In genomic region chr17:16406742-16407674, GRCh38 we compare ENCODE assay signal across 8 cellular contexts. TPM values are rescaled to one million over a fixed set of nuclear protein-coding genes. Genes with fewer than 3 reads are reported as not detected.
A peak's percentile ranks its signal among the peaks of the same experiment; 100 is the strongest.
DNase-seq lines count a peak whose midpoint lies in the region; ATAC-seq, FAIRE-seq and TF ChIP-seq lines count a peak whose summit lies in the region.

No MANE protein-coding gene starts in this region.

- peaks cover 3% of the 10 kb centered on the region for H3K4me1 Mint-ChIP-seq in astrocyte (ENCODE audit: low read depth, unreplicated experiment)
- peaks cover 24% of the 10 kb centered on the region for H3K4me1 Mint-ChIP-seq in stimulated activated memory B cell treated with anti-CD40 and anti-IgM and Interleukin-4, amounts not matched to agents 10 μg/mL and 1 μg/mL and 100 μg/mL, for 72 hours

- H3K9ac ChIP-seq in HUES6 (ENCODE audit: low read length) (peak overlapping the region; percentile 65), astrocyte (ENCODE audit: low read length) (peak overlapping the region; percentile 75)

- H3K4me1 ChIP-seq in HUES6 (ENCODE audit: control insufficient read depth, insufficient read depth, low read length): peaks cover 5% of the 10 kb centered on the region
- peaks cover 5% of the 10 kb centered on the region for H3K4me1 ChIP-seq in astrocyte (ENCODE audit: insufficient read depth, low read length)

- no peak overlapping the region for H3K27ac Mint-ChIP-seq in astrocyte (ENCODE audit: unreplicated experiment)
- no peak overlapping the region for H3K27ac Mint-ChIP-seq in stimulated activated memory B cell treated with anti-CD40 and anti-IgM and Interleukin-4, amounts not matched to agents 10 μg/mL and 1 μg/mL and 100 μg/mL, for 72 hours

- DNase-seq in CD1c-positive myeloid dendritic cell (ENCODE audit: extremely low spot score): peak; percentile 64
- peak; percentile 29 for DNase-seq in astrocyte (ENCODE audit: low read depth)
- DNase-seq in iPS-NIHi11 (ENCODE audit: low spot score): peak; percentile 86
- no peak for DNase-seq in H54 (ENCODE audit: insufficient read length, low spot score)
- no peak for DNase-seq in MG63
- DNase-seq in HT-29 (ENCODE audit: low spot score): no peak

- H4K20me1 ChIP-seq in astrocyte (ENCODE audit: insufficient read depth, low read length): no peaks in the 10 kb centered on the region

- H3K36me3 Mint-ChIP-seq in astrocyte (ENCODE audit: low read depth, unreplicated experiment): peaks cover 2% of the 10 kb centered on the region
- H3K36me3 Mint-ChIP-seq in stimulated activated memory B cell treated with anti-CD40 and anti-IgM and Interleukin-4, amounts not matched to agents 10 μg/mL and 1 μg/mL and 100 μg/mL, for 72 hours: no peaks in the 10 kb centered on the region

- ATAC-seq in stimulated activated memory B cell treated with anti-CD40 and anti-IgM and Interleukin-4, amounts not matched to agents 10 μg/mL and 1 μg/mL and 100 μg/mL, for 72 hours: no peak

- H3K27me3 Mint-ChIP-seq in astrocyte (ENCODE audit: low read depth, unreplicated experiment): no peaks in the 10 kb centered on the region
- peaks cover 31% of the 10 kb centered on the region for H3K27me3 Mint-ChIP-seq in stimulated activated memory B cell treated with anti-CD40 and anti-IgM and Interleukin-4, amounts not matched to agents 10 μg/mL and 1 μg/mL and 100 μg/mL, for 72 hours

- FAIRE-seq in astrocyte (lab: Jason Lieb, UNC) (no peak), H54 (lab: Jason Lieb, UNC) (no peak)

- H3K4me3 ChIP-seq in HUES6 (ENCODE audit: low read depth, low read length): peak overlapping the region; percentile 67
- H3K4me3 ChIP-seq in astrocyte (ENCODE audit: insufficient read depth, low read depth, low read length): peak overlapping the region; percentile 71
- H3K4me3 ChIP-seq in MG63: no peak overlapping the region

- H3K36me3 ChIP-seq in HUES6 (ENCODE audit: control insufficient read depth, insufficient read depth, low read length) (no peaks in the 10 kb centered on the region), astrocyte (ENCODE audit: insufficient read depth, low read length) (no peaks in the 10 kb centered on the region), MG63 (no peaks in the 10 kb centered on the region)

- H3K27ac ChIP-seq in HUES6 (ENCODE audit: low read depth, low read length) (0 out of 2 replicates have a peak overlapping the region, but pooled peaks have one; percentile 17), astrocyte (ENCODE audit: low read depth, low read length) (no peak overlapping the region)

- H3K27me3 ChIP-seq in HUES6 (ENCODE audit: control insufficient read depth, insufficient read depth, low read length) (no peaks in the 10 kb centered on the region), astrocyte (ENCODE audit: insufficient read depth, low read length) (no peaks in the 10 kb centered on the region), MG63 (no peaks in the 10 kb centered on the region)

- TF ChIP-seq CTCF in astrocyte (IDR thresholded peaks at IDR 0.05; ENCODE audit: insufficient read depth, low read depth, low read length): no peak

- peak overlapping the region; percentile 99 for H3K4me2 ChIP-seq in astrocyte (ENCODE audit: low read length)

- no peaks in the 10 kb centered on the region for H3K9me3 ChIP-seq in HUES6 (ENCODE audit: control insufficient read depth, insufficient read depth, low read depth, low read length)
- no peaks in the 10 kb centered on the region for H3K9me3 ChIP-seq in astrocyte (ENCODE audit: insufficient read depth, low read depth, low read length)
- H3K9me3 ChIP-seq in MG63: no peaks in the 10 kb centered on the region

- peak overlapping the region; percentile 99 for H2AFZ ChIP-seq in astrocyte (ENCODE audit: low read depth, low read length)

- H3K4me3 Mint-ChIP-seq in astrocyte (ENCODE audit: unreplicated experiment): peak overlapping the region; percentile 67
- H3K4me3 Mint-ChIP-seq in stimulated activated memory B cell treated with anti-CD40 and anti-IgM and Interleukin-4, amounts not matched to agents 10 μg/mL and 1 μg/mL and 100 μg/mL, for 72 hours: peak overlapping the region; percentile 75

- no peaks in the 10 kb centered on the region for H3K9me3 Mint-ChIP-seq in astrocyte (ENCODE audit: unreplicated experiment)
- H3K9me3 Mint-ChIP-seq in stimulated activated memory B cell treated with anti-CD40 and anti-IgM and Interleukin-4, amounts not matched to agents 10 μg/mL and 1 μg/mL and 100 μg/mL, for 72 hours: no peaks in the 10 kb centered on the region

- no peak for TF ChIP-seq POLR2A in H54 (IDR thresholded peaks at IDR 0.05; ENCODE audit: low read depth, low read length)

- H3K79me2 ChIP-seq in astrocyte (ENCODE audit: insufficient read depth, low read length): no peaks in the 10 kb centered on the region

RNA-seq across cellular contexts. Expression of gene TRPV2, which starts 8.4 kb away (rescaled TPM):
- total RNA-seq in astrocyte: 0.50 and 0.86 TPM in 2 replicates
- total RNA-seq in MG63 (2014; rRNA removed; shearing (Covaris generic); ENCODE audit: low replicate concordance): 0.05 and 0.30 TPM in 2 replicates
- not detected in 2 replicates for total RNA-seq in HT-29 (2014; rRNA removed; shearing (Covaris generic))

RNA-seq across cellular contexts. Expression of gene UBB, which starts 26.1 kb away (rescaled TPM):
- total RNA-seq in astrocyte: 1,755 and 1,783 TPM in 2 replicates
- 957 and 1,097 TPM in 2 replicates for total RNA-seq in MG63 (2014; rRNA removed; shearing (Covaris generic); ENCODE audit: low replicate concordance)
- 1,545 and 1,586 TPM in 2 replicates for total RNA-seq in HT-29 (2014; rRNA removed; shearing (Covaris generic))

RNA-seq across cellular contexts. Expression of gene CENPV, which starts 53.7 kb away (rescaled TPM):
- 25.1 and 38.8 TPM in 2 replicates for total RNA-seq in astrocyte
- total RNA-seq in MG63 (2014; rRNA removed; shearing (Covaris generic); ENCODE audit: low replicate concordance): 52.5 and 70.5 TPM in 2 replicates
- 124 and 169 TPM in 2 replicates for total RNA-seq in HT-29 (2014; rRNA removed; shearing (Covaris generic))

Comparison
In these comparisons a context has a peak if more than half of its experiments do, and no peak if none do; other contexts are left out.
1. DNase-seq: peak in CD1c-positive myeloid dendritic cell (single experiment), astrocyte (single experiment) and iPS-NIHi11 (single experiment); none in H54 (single experiment), MG63 (single experiment) and HT-29 (single experiment).